In genomic region chr15:66590435-66590834, GRCh38 we compare ENCODE assay signal across 1 cellular context.
TF ChIP-seq lines count a peak whose summit lies in the region.

No MANE protein-coding gene starts in this region.

TF ChIP-seq in endothelial cell of umbilical vein, 7 proteins besides CTCF, POLR2A, EP300 and RAD21:
- TF ChIP-seq FOS (IDR thresholded peaks at IDR 0.05; ENCODE audit: borderline replicate concordance, insufficient read depth, low read length) (no peak), GATA2 (IDR thresholded peaks at IDR 0.05; ENCODE audit: insufficient read depth, insufficient read length, low read depth, low read length) (no peak), MYC (IDR thresholded peaks at IDR 0.05; ENCODE audit: low read depth, low read length) (no peak), JUN (IDR thresholded peaks at IDR 0.05; ENCODE audit: borderline replicate concordance, insufficient read depth, insufficient read length, low read depth) (no peak), POLR2AphosphoS5 (IDR thresholded peaks at IDR 0.05; ENCODE audit: insufficient read depth, low read depth, low read length) (no peak)
